ENCODE assay signal across 13 cellular contexts in genomic region chr10:69936091-69936490, GRCh38.
A peak's percentile ranks its signal among the peaks of the same experiment; 100 is the strongest.
DNase-seq lines count a peak whose midpoint lies in the region; ATAC-seq and TF ChIP-seq lines count a peak whose summit lies in the region.
"Had no signal": no experiment of that assay in that cellular context is flagged by ENCODE, and none has a peak within 500 bp of the region (broad histone marks: within the 10 kb centered on the region; RNA-seq: fewer than 3 reads in every experiment).

No MANE protein-coding gene starts in this region.

- H3K4ac ChIP-seq in neuronal stem cell (ENCODE audit: low read length): no peak overlapping the region

- TF ChIP-seq POLR2A in transverse colon (IDR thresholded peaks at IDR 0.05): no peak

- no peak overlapping the region for H3K4me3 ChIP-seq in transverse colon
- H3K4me3 ChIP-seq in neuronal stem cell (ENCODE audit: low read length in 2 of 2): no peak overlapping the region
- H3K4me3 ChIP-seq: vagina had no signal

- H2BK15ac ChIP-seq in neuronal stem cell (ENCODE audit: low read length): no peak overlapping the region

- no peak overlapping the region for H3K4me2 ChIP-seq in neuronal stem cell (ENCODE audit: insufficient read depth, low read length, poor library complexity, severe bottlenecking)

- no peak overlapping the region for H3K14ac ChIP-seq in neuronal stem cell (ENCODE audit: low read length)

- H3K9ac ChIP-seq in neuronal stem cell (ENCODE audit: low read depth, low read length, poor library complexity): no peak overlapping the region

- H3K9me3 ChIP-seq in transverse colon (no peaks in the 10 kb centered on the region), neuronal stem cell (replicated peaks in 1 of 2; ENCODE audit: control insufficient read depth in 2 of 2, insufficient read depth in 1 of 2, low read depth in 1 of 2, low read length in 2 of 2) (no peaks in the 10 kb centered on the region)
- H3K9me3 ChIP-seq: vagina had no signal

- H3K36me3 Mint-ChIP-seq in activated T-cell treated with anti-CD3 and anti-CD28 coated beads, Interleukin-2, amount 50 U/mL, for 72 hours (ENCODE audit: insufficient read depth in 2 of 2): no peaks in the 10 kb centered on the region
- peaks cover 14% of the 10 kb centered on the region for H3K36me3 Mint-ChIP-seq in chondrocyte (ENCODE audit: low read depth)
- H3K36me3 Mint-ChIP-seq: brain had no signal

- no peak overlapping the region for H3K18ac ChIP-seq in neuronal stem cell (ENCODE audit: low read length)

- H3K36me3 ChIP-seq in transverse colon (no peaks in the 10 kb centered on the region), neuronal stem cell (replicated peaks in 1 of 2; ENCODE audit: control insufficient read depth in 2 of 2, insufficient read depth in 2 of 2, low read length in 2 of 2) (no peaks in the 10 kb centered on the region)
- H3K36me3 ChIP-seq: vagina had no signal

- DNase-seq in activated T-cell treated with anti-CD3 and anti-CD28 coated beads, Interleukin-2, amount 50 U/mL, for 72 hours: peak in 1 of 2 donors; percentile 15
- no peak for DNase-seq in activated T-cell treated with anti-CD3 and anti-CD28 coated beads, Interleukin-2, amount 50 U/mL, for 1 hour
- DNase-seq in MV-4-11 (lab: John Stamatoyannopoulos, UW) (peak; percentile 34), chondrocyte (ENCODE audit: low spot score) (no peak), transverse colon (no peak), neuronal stem cell (ENCODE audit: low spot score) (no peak), SK-N-DZ (ENCODE audit: low spot score) (no peak)
- DNase-seq in stimulated activated naive CD8-positive, alpha-beta T cell treated with anti-CD3 and anti-CD28 coated beads, Interleukin-15, amount 100 ng/mL, for 72 hours: no peak
- DNase-seq: activated CD8-positive, alpha-beta memory T cell treated with anti-CD3 and anti-CD28 coated beads for 24 hours; nephron progenitor cell had no signal

- H3K27ac Mint-ChIP-seq in activated T-cell treated with anti-CD3 and anti-CD28 coated beads, Interleukin-2, amount 50 U/mL, for 72 hours: no peak overlapping the region
- H3K27ac Mint-ChIP-seq in chondrocyte (ENCODE audit: unreplicated experiment): no peak overlapping the region
- H3K27ac Mint-ChIP-seq in stimulated activated naive CD8-positive, alpha-beta T cell treated with anti-CD3 and anti-CD28 coated beads, Interleukin-15, amount 100 ng/mL, for 72 hours: no peak overlapping the region
- H3K27ac Mint-ChIP-seq: brain had no signal

- in situ Hi-C loops in transverse colon (cut with MboI; ENCODE audit: low pct_ligation_motif_present in 1 of 4, low pct_unique_long_range_greater_than_20kb in 1 of 4, low sequenced_read_pairs in 3 of 4): no loop called here

- H3K27ac ChIP-seq in transverse colon (no peak overlapping the region), neuronal stem cell (replicated peaks; ENCODE audit: low read length) (no peak overlapping the region)
- H3K27ac ChIP-seq: C4-2B, vagina had no signal

- H3K4me1 ChIP-seq in transverse colon: no peaks in the 10 kb centered on the region
- H3K4me1 ChIP-seq in neuronal stem cell (ENCODE audit: control insufficient read depth in 2 of 2, insufficient read depth in 1 of 2, low read depth in 1 of 2, low read length in 2 of 2): no peaks in the 10 kb centered on the region
- H3K4me1 ChIP-seq: vagina had no signal

- no peak overlapping the region for H3K4me3 Mint-ChIP-seq in activated T-cell treated with anti-CD3 and anti-CD28 coated beads, Interleukin-2, amount 50 U/mL, for 72 hours
- H3K4me3 Mint-ChIP-seq in chondrocyte (ENCODE audit: unreplicated experiment): no peak overlapping the region
- H3K4me3 Mint-ChIP-seq in stimulated activated naive CD8-positive, alpha-beta T cell treated with anti-CD3 and anti-CD28 coated beads, Interleukin-15, amount 100 ng/mL, for 72 hours: no peak overlapping the region
- H3K4me3 Mint-ChIP-seq: brain, nephron progenitor cell had no signal

- H2AFZ ChIP-seq in neuronal stem cell (ENCODE audit: low read length): no peak overlapping the region

- no peaks in the 10 kb centered on the region for H3K79me1 ChIP-seq in neuronal stem cell (ENCODE audit: low read depth, low read length)

- H2BK120ac ChIP-seq in neuronal stem cell (ENCODE audit: low read depth, low read length): no peak overlapping the region

- no peaks in the 10 kb centered on the region for H3K4me1 Mint-ChIP-seq in activated T-cell treated with anti-CD3 and anti-CD28 coated beads, Interleukin-2, amount 50 U/mL, for 72 hours (ENCODE audit: low read depth)
- H3K4me1 Mint-ChIP-seq in chondrocyte (ENCODE audit: low read depth): no peaks in the 10 kb centered on the region
- no peaks in the 10 kb centered on the region for H3K4me1 Mint-ChIP-seq in stimulated activated naive CD8-positive, alpha-beta T cell treated with anti-CD3 and anti-CD28 coated beads, Interleukin-15, amount 100 ng/mL, for 72 hours
- H3K4me1 Mint-ChIP-seq: brain, nephron progenitor cell had no signal

- no peaks in the 10 kb centered on the region for H3K9me3 Mint-ChIP-seq in activated T-cell treated with anti-CD3 and anti-CD28 coated beads, Interleukin-2, amount 50 U/mL, for 72 hours
- no peaks in the 10 kb centered on the region for H3K9me3 Mint-ChIP-seq in chondrocyte (ENCODE audit: low read depth)
- peaks cover 0 to 2% of the 10 kb centered on the region in 2 donors for H3K9me3 Mint-ChIP-seq in stimulated activated naive CD8-positive, alpha-beta T cell treated with anti-CD3 and anti-CD28 coated beads, Interleukin-15, amount 100 ng/mL, for 72 hours

- H3K23ac ChIP-seq in neuronal stem cell (ENCODE audit: low read depth, low read length, poor library complexity): no peak overlapping the region

- no peak overlapping the region for H2AK5ac ChIP-seq in neuronal stem cell (ENCODE audit: low read depth, low read length)

- peak; percentile 38 for TF ChIP-seq CTCF in chondrocyte (IDR thresholded peaks at IDR 0.05)
- TF ChIP-seq CTCF in transverse colon (IDR thresholded peaks at IDR 0.05): peak in 1 of 5 experiments; percentile 2

- no peak overlapping the region for H4K8ac ChIP-seq in neuronal stem cell (ENCODE audit: low read depth, low read length)

- no peak overlapping the region for H2BK5ac ChIP-seq in neuronal stem cell (ENCODE audit: low read length)

- no peak overlapping the region for H2BK12ac ChIP-seq in neuronal stem cell (ENCODE audit: low read length)

- peaks cover 5% of the 10 kb centered on the region for H3K27me3 Mint-ChIP-seq in activated T-cell treated with anti-CD3 and anti-CD28 coated beads, Interleukin-2, amount 50 U/mL, for 72 hours (ENCODE audit: low read depth)
- H3K27me3 Mint-ChIP-seq in chondrocyte (ENCODE audit: low read depth): no peaks in the 10 kb centered on the region
- H3K27me3 Mint-ChIP-seq in stimulated activated naive CD8-positive, alpha-beta T cell treated with anti-CD3 and anti-CD28 coated beads, Interleukin-15, amount 100 ng/mL, for 72 hours: peaks cover 6% of the 10 kb centered on the region

- intact Hi-C loops in transverse colon (cut with DNase I; ENCODE audit: low total_unique reads): no loop called here

- no peak for TF ChIP-seq EP300 in transverse colon (IDR thresholded peaks at IDR 0.05; ENCODE audit: low read depth)

- WGBS in transverse colon (ENCODE audit: low coverage in 1 of 2), 2 donors: 49 to 66% methylated on average over 2 to 3 of the region's 3 CpGs
- WGBS in neuronal stem cell (ENCODE audit: extremely low coverage in 2 of 2, insufficient read length in 2 of 2, insufficient replicate concordance in 1 of 2), 2 donors: no CpG with 5 or more reads among the region's 3 CpGs

- H3K27me3 ChIP-seq in transverse colon: no peaks in the 10 kb centered on the region
- H3K27me3 ChIP-seq in neuronal stem cell (ENCODE audit: control insufficient read depth in 3 of 3, insufficient read depth in 3 of 3, low read depth in 1 of 3, low read length in 3 of 3): no peaks in the 10 kb centered on the region
- H3K27me3 ChIP-seq: vagina had no signal

- peak; percentile 32 to 39 for ATAC-seq in activated T-cell treated with anti-CD3 and anti-CD28 coated beads, Interleukin-2, amount 50 U/mL, for 72 hours (replicated peaks in 1 of 2)
- peak; percentile 35 for ATAC-seq in stimulated activated naive CD8-positive, alpha-beta T cell treated with anti-CD3 and anti-CD28 coated beads, Interleukin-15, amount 100 ng/mL, for 72 hours

- H4K91ac ChIP-seq in neuronal stem cell (ENCODE audit: low read depth, low read length, poor library complexity): no peak overlapping the region
